31 cellular contexts compared by ENCODE assay signal in genomic region chr11:23310276-23310675, GRCh38.
DNase-seq lines count a peak whose midpoint lies in the region; ATAC-seq and TF ChIP-seq lines count a peak whose summit lies in the region.
"Had no signal": no experiment of that assay in that cellular context is flagged by ENCODE, and none has a peak within 500 bp of the region (broad histone marks: within the 10 kb centered on the region; RNA-seq: fewer than 3 reads in every experiment).

No MANE protein-coding gene starts in this region.

- H3K4me1 Mint-ChIP-seq in activated naive CD8-positive, alpha-beta T cell treated with anti-CD3 and anti-CD28 coated beads for 36 hours, result no peaks in the 10 kb centered on the region
- H3K4me1 Mint-ChIP-seq in effector memory CD8-positive, alpha-beta T cell (ENCODE audit: low read depth in 2 of 2), result no peaks in the 10 kb centered on the region
- H3K4me1 Mint-ChIP-seq: activated CD4-positive, alpha-beta T cell treated with anti-CD3 and anti-CD28 coated beads, Interleukin-2, amount 10 ng/mL, durations not matched to agents 7 days and 5 days; naive thymus-derived CD4-positive, alpha-beta T cell; stimulated activated memory B cell treated with anti-CD40 and anti-IgM and Interleukin-4, amounts not matched to agents 10 μg/mL and 1 μg/mL and 100 μg/mL, for 72 hours; T-cell had no signal

- no peak overlapping the region for H3K27ac ChIP-seq in A673 (ENCODE audit: low read depth, low read length, poor library complexity, severe bottlenecking)
- H3K27ac ChIP-seq: ascending aorta; BLaER1 treated with 17β-estradiol and CSF1 and Interleukin-3, amounts not matched to agents 10 nM and 100 nM; neutrophil; sigmoid colon; transverse colon had no signal

- H3K27me3 ChIP-seq in adipocyte (replicated peaks; ENCODE audit: control insufficient read depth, insufficient read depth, low read length) (no peaks in the 10 kb centered on the region), A673 (replicated peaks; ENCODE audit: insufficient read depth, low read depth, low read length, poor library complexity) (no peaks in the 10 kb centered on the region)
- H3K27me3 ChIP-seq: ascending aorta; BLaER1 treated with 17β-estradiol and CSF1 and Interleukin-3, amounts not matched to agents 10 nM and 100 nM; neutrophil; sigmoid colon; transverse colon had no signal

- no peak for TF ChIP-seq CTCF in fibroblast of pulmonary artery (IDR thresholded peaks at IDR 0.05; ENCODE audit: low read length, missing control alignments)
- no peak for TF ChIP-seq CTCF in A673 (conservative IDR thresholded peaks at IDR 0.05; ENCODE audit: low read depth, low read length)

- no peak overlapping the region for H3K4me3 Mint-ChIP-seq in activated naive CD8-positive, alpha-beta T cell treated with anti-CD3 and anti-CD28 coated beads for 36 hours
- H3K4me3 Mint-ChIP-seq in effector memory CD8-positive, alpha-beta T cell, result no peak overlapping the region
- H3K4me3 Mint-ChIP-seq: activated CD4-positive, alpha-beta T cell treated with anti-CD3 and anti-CD28 coated beads, Interleukin-2, amount 10 ng/mL, durations not matched to agents 7 days and 5 days; activated naive CD8-positive, alpha-beta T cell; mesothelial cell of epicardium; naive thymus-derived CD4-positive, alpha-beta T cell; stimulated activated memory B cell treated with anti-CD40 and anti-IgM and Interleukin-4, amounts not matched to agents 10 μg/mL and 1 μg/mL and 100 μg/mL, for 72 hours; T-cell had no signal

- CTCF ChIA-PET in A673 (lab: Charles Lee), result no interaction called here

- H3K27ac Mint-ChIP-seq in activated naive CD8-positive, alpha-beta T cell treated with anti-CD3 and anti-CD28 coated beads for 36 hours, result no peak overlapping the region
- H3K27ac Mint-ChIP-seq in effector memory CD8-positive, alpha-beta T cell, result no peak overlapping the region
- H3K27ac Mint-ChIP-seq: activated CD4-positive, alpha-beta T cell treated with anti-CD3 and anti-CD28 coated beads, Interleukin-2, amount 10 ng/mL, durations not matched to agents 7 days and 5 days; activated naive CD8-positive, alpha-beta T cell; mesothelial cell of epicardium; naive thymus-derived CD4-positive, alpha-beta T cell; progenitor cell of endocrine pancreas; stimulated activated memory B cell treated with anti-CD40 and anti-IgM and Interleukin-4, amounts not matched to agents 10 μg/mL and 1 μg/mL and 100 μg/mL, for 72 hours; T-cell had no signal

- no peaks in the 10 kb centered on the region for H3K36me3 Mint-ChIP-seq in activated naive CD8-positive, alpha-beta T cell treated with anti-CD3 and anti-CD28 coated beads for 36 hours
- no peaks in the 10 kb centered on the region for H3K36me3 Mint-ChIP-seq in effector memory CD8-positive, alpha-beta T cell (ENCODE audit: insufficient read depth)
- H3K36me3 Mint-ChIP-seq: mesothelial cell of epicardium; stimulated activated memory B cell treated with anti-CD40 and anti-IgM and Interleukin-4, amounts not matched to agents 10 μg/mL and 1 μg/mL and 100 μg/mL, for 72 hours; T-cell had no signal

- BruUV-seq in A673 (replicated peaks; lab: Mats Ljungman, UMichigan), result no TSS peak

- H3K27me3 Mint-ChIP-seq in activated naive CD8-positive, alpha-beta T cell treated with anti-CD3 and anti-CD28 coated beads for 36 hours, result no peaks in the 10 kb centered on the region
- H3K27me3 Mint-ChIP-seq in effector memory CD8-positive, alpha-beta T cell, result no peaks in the 10 kb centered on the region
- H3K27me3 Mint-ChIP-seq: activated CD4-positive, alpha-beta T cell treated with anti-CD3 and anti-CD28 coated beads, Interleukin-2, amount 10 ng/mL, durations not matched to agents 7 days and 5 days; activated naive CD8-positive, alpha-beta T cell; naive thymus-derived CD4-positive, alpha-beta T cell; progenitor cell of endocrine pancreas; stimulated activated memory B cell treated with anti-CD40 and anti-IgM and Interleukin-4, amounts not matched to agents 10 μg/mL and 1 μg/mL and 100 μg/mL, for 72 hours; T-cell had no signal

- intact Hi-C loops in A673 (cut with micrococcal nuclease; ENCODE audit: unreplicated experiment), result no loop called here

- no peak overlapping the region for H3K4me3 ChIP-seq in adipocyte (ENCODE audit: low read length)
- no peak overlapping the region for H3K4me3 ChIP-seq in fibroblast of pulmonary artery (replicated peaks; ENCODE audit: low read depth, low read length)
- H3K4me3 ChIP-seq in A673 (ENCODE audit: low read depth, low read length, poor library complexity, severe bottlenecking), result no peak overlapping the region
- H3K4me3 ChIP-seq: ascending aorta; BLaER1 treated with 17β-estradiol and CSF1 and Interleukin-3, amounts not matched to agents 10 nM and 100 nM; K562; sigmoid colon; transverse colon had no signal

- no peak overlapping the region for H3K9ac ChIP-seq in adipocyte (ENCODE audit: low read length)
- H3K9ac ChIP-seq: BLaER1 treated with 17β-estradiol and CSF1 and Interleukin-3, amounts not matched to agents 10 nM and 100 nM had no signal

- DNase-seq in GM03348 (ENCODE audit: low spot score) (peak; percentile 44), adipocyte (ENCODE audit: low read depth) (peak; percentile 39), fibroblast of pulmonary artery (ENCODE audit: low read depth) (peak; percentile 58), renal cortical epithelial cell (ENCODE audit: low read depth) (peak; percentile 19), A673 (ENCODE audit: low spot score) (no peak)
- no peak for DNase-seq in activated naive CD8-positive, alpha-beta T cell treated with anti-CD3 and anti-CD28 coated beads for 36 hours
- DNase-seq in effector memory CD8-positive, alpha-beta T cell, result no peak
- DNase-seq: activated CD4-positive, alpha-beta T cell treated with anti-CD3 and anti-CD28 coated beads, Interleukin-2, amount 10 ng/mL, durations not matched to agents 7 days and 5 days; activated effector memory CD4-positive, alpha-beta T cell treated with Interleukin-2 at 50 U/mL for 16 hours; cerebellar nuclear complex; DMS53; GDM1; head of caudate nucleus; naive thymus-derived CD4-positive, alpha-beta T cell; NCI-H1105; NCI-H187; NCI-H2171; NCI-H510A; sigmoid colon; stimulated activated CD4-positive, alpha-beta T cell treated with anti-CD3 and anti-CD28 coated beads, Interleukin-15, amount 100 ng/mL, for 24 hours; T-cell; transverse colon had no signal

- POLR2A ChIA-PET in A673 (lab: Charles Lee; ENCODE audit: low non-redundant PET), result no interaction called here

- H3K4me1 ChIP-seq in adipocyte (ENCODE audit: control insufficient read depth, insufficient read depth, low read length) (peaks cover 20% of the 10 kb centered on the region), A673 (ENCODE audit: insufficient read depth, low read length, poor library complexity, severe bottlenecking) (no peaks in the 10 kb centered on the region)
- H3K4me1 ChIP-seq: ascending aorta; BLaER1 treated with 17β-estradiol and CSF1 and Interleukin-3, amounts not matched to agents 10 nM and 100 nM; sigmoid colon; transverse colon had no signal

- H3K36me3 ChIP-seq in adipocyte (ENCODE audit: control insufficient read depth, insufficient read depth, low read length, severe bottlenecking) (no peaks in the 10 kb centered on the region), A673 (ENCODE audit: insufficient read depth, low read length, poor library complexity, severe bottlenecking) (no peaks in the 10 kb centered on the region)
- H3K36me3 ChIP-seq: ascending aorta; BLaER1 treated with 17β-estradiol and CSF1 and Interleukin-3, amounts not matched to agents 10 nM and 100 nM; neutrophil; sigmoid colon; transverse colon had no signal

- no peaks in the 10 kb centered on the region for H3K9me3 ChIP-seq in adipocyte (ENCODE audit: control insufficient read depth, low read length)
- no peaks in the 10 kb centered on the region for H3K9me3 ChIP-seq in A673 (ENCODE audit: low read depth, low read length, poor library complexity, severe bottlenecking)
- H3K9me3 ChIP-seq: ascending aorta; BLaER1 treated with 17β-estradiol and CSF1 and Interleukin-3, amounts not matched to agents 10 nM and 100 nM; neutrophil; transverse colon had no signal

- peaks cover 2% of the 10 kb centered on the region for H3K9me3 Mint-ChIP-seq in activated naive CD8-positive, alpha-beta T cell treated with anti-CD3 and anti-CD28 coated beads for 36 hours
- H3K9me3 Mint-ChIP-seq in effector memory CD8-positive, alpha-beta T cell, result peaks cover 7 to 11% of the 10 kb centered on the region in 2 donors

- ATAC-seq in effector memory CD8-positive, alpha-beta T cell (replicated peaks), result no peak
- no peak for ATAC-seq in HG03520 (IDR thresholded peaks at IDR 0.05; ENCODE audit: unreplicated experiment)
- ATAC-seq: K562; naive thymus-derived CD4-positive, alpha-beta T cell; stimulated activated memory B cell treated with anti-CD40 and anti-IgM and Interleukin-4, amounts not matched to agents 10 μg/mL and 1 μg/mL and 100 μg/mL, for 72 hours; T-cell had no signal

Comparison
In these comparisons a context has a peak if more than half of its experiments do, and no peak if none do; other contexts are left out.
1. DNase-seq: peak in GM03348 (single experiment), adipocyte (single experiment), fibroblast of pulmonary artery (single experiment) and renal cortical epithelial cell (single experiment); none in A673 (single experiment), activated naive CD8-positive, alpha-beta T cell treated with anti-CD3 and anti-CD28 coated beads for 36 hours (single experiment) and effector memory CD8-positive, alpha-beta T cell (0 of 3).